Comparison of ENCODE assay signal across 20 cellular contexts in genomic region chr3:141863497-141863896, GRCh38. TPM values are rescaled to one million over a fixed set of nuclear protein-coding genes. Genes with fewer than 3 reads are reported as not detected.
A peak's percentile ranks its signal among the peaks of the same experiment; 100 is the strongest.
DNase-seq lines count a peak whose midpoint lies in the region; ATAC-seq and TF ChIP-seq lines count a peak whose summit lies in the region.
"Had no signal": no experiment of that assay in that cellular context is flagged by ENCODE, and none has a peak within 500 bp of the region (broad histone marks: within the 10 kb centered on the region; RNA-seq: fewer than 3 reads in every experiment).

No MANE protein-coding gene starts in this region.

- no peaks in the 10 kb centered on the region for H3K9me3 ChIP-seq in adipocyte (ENCODE audit: control insufficient read depth, low read length)
- H3K9me3 ChIP-seq in left lung, result no peaks in the 10 kb centered on the region
- no peaks in the 10 kb centered on the region for H3K9me3 ChIP-seq in hepatocyte (ENCODE audit: low read depth)
- no peaks in the 10 kb centered on the region for H3K9me3 ChIP-seq in neuronal stem cell (replicated peaks in 1 of 2; ENCODE audit: control insufficient read depth in 2 of 2, insufficient read depth in 1 of 2, low read depth in 1 of 2, low read length in 2 of 2)
- H3K9me3 ChIP-seq: esophagus squamous epithelium, upper lobe of left lung had no signal

- intact Hi-C loops in left lung (cut with DNase I), result no loop called here

- H3K9me2 ChIP-seq in hepatocyte (replicated peaks; ENCODE audit: insufficient read depth), result no peaks in the 10 kb centered on the region

- no peaks in the 10 kb centered on the region for H4K20me1 ChIP-seq in hepatocyte (ENCODE audit: insufficient read depth, poor library complexity, severe bottlenecking)

- H2AK5ac ChIP-seq in neuronal stem cell (ENCODE audit: low read depth, low read length), result no peak overlapping the region

- no peak overlapping the region for H2BK120ac ChIP-seq in neuronal stem cell (ENCODE audit: low read depth, low read length)

- no peak overlapping the region for H4K8ac ChIP-seq in neuronal stem cell (ENCODE audit: low read depth, low read length)

- 84% methylated on average over 1 of the region's 1 CpG for WGBS in hepatocyte (ENCODE audit: low lambda C conversion rate, missing lambda C conversion rate)
- whole genome bisulfite sequencing in neuronal stem cell (ENCODE audit: extremely low coverage in 2 of 2, insufficient read length in 2 of 2, insufficient replicate concordance in 1 of 2), 2 donors, result no CpG with 5 or more reads among the region's 1 CpG

- H3K14ac ChIP-seq in neuronal stem cell (ENCODE audit: low read length), result no peak overlapping the region

- ATAC-seq in left lung (peak; percentile 49), GM18502 (IDR thresholded peaks at IDR 0.05; ENCODE audit: poor library complexity, unreplicated experiment) (no peak), HG03469 (IDR thresholded peaks at IDR 0.05; ENCODE audit: unreplicated experiment) (no peak)

- H3K4ac ChIP-seq in neuronal stem cell (ENCODE audit: low read length), result no peak overlapping the region

- no peak overlapping the region for H2BK15ac ChIP-seq in neuronal stem cell (ENCODE audit: low read length)

- no peak overlapping the region for H2AFZ ChIP-seq in hepatocyte
- no peak overlapping the region for H2AFZ ChIP-seq in neuronal stem cell (ENCODE audit: low read length)

- H3K79me2 ChIP-seq in hepatocyte, result no peaks in the 10 kb centered on the region

- H4K91ac ChIP-seq in neuronal stem cell (ENCODE audit: low read depth, low read length, poor library complexity), result no peak overlapping the region

- H2BK12ac ChIP-seq in neuronal stem cell (ENCODE audit: low read length), result no peak overlapping the region

- H2BK5ac ChIP-seq in neuronal stem cell (ENCODE audit: low read length), result no peak overlapping the region

- no peak overlapping the region for H3K23ac ChIP-seq in neuronal stem cell (ENCODE audit: low read depth, low read length, poor library complexity)

- H3K4me2 ChIP-seq in hepatocyte (no peak overlapping the region), neuronal stem cell (ENCODE audit: insufficient read depth, low read length, poor library complexity, severe bottlenecking) (no peak overlapping the region)

- H3K27me3 ChIP-seq in adipocyte (replicated peaks; ENCODE audit: control insufficient read depth, insufficient read depth, low read length), result no peaks in the 10 kb centered on the region
- H3K27me3 ChIP-seq in left lung, result no peaks in the 10 kb centered on the region
- no peaks in the 10 kb centered on the region for H3K27me3 ChIP-seq in hepatocyte
- H3K27me3 ChIP-seq in neuronal stem cell (ENCODE audit: control insufficient read depth in 3 of 3, insufficient read depth in 3 of 3, low read depth in 1 of 3, low read length in 3 of 3), result peaks cover 0 to 6% (median 0%) of the 10 kb centered on the region in 3 experiments
- H3K27me3 ChIP-seq: upper lobe of left lung had no signal

- H3K18ac ChIP-seq in neuronal stem cell (ENCODE audit: low read length), result no peak overlapping the region

- no peak for TF ChIP-seq CTCF in left lung (IDR thresholded peaks at IDR 0.05)
- no peak for TF ChIP-seq CTCF in hepatocyte (IDR thresholded peaks at IDR 0.05; ENCODE audit: poor library complexity)

- H3K9ac ChIP-seq in adipocyte (ENCODE audit: low read length), result no peak overlapping the region
- H3K9ac ChIP-seq in neuronal stem cell (ENCODE audit: low read depth, low read length, poor library complexity), result no peak overlapping the region

- H3K4me3 ChIP-seq in adipocyte (ENCODE audit: low read length), result no peak overlapping the region
- H3K4me3 ChIP-seq in left lung, result no peak overlapping the region
- no peak overlapping the region for H3K4me3 ChIP-seq in hepatocyte
- H3K4me3 ChIP-seq in neuronal stem cell (ENCODE audit: low read length in 2 of 2), result no peak overlapping the region
- H3K4me3 ChIP-seq: esophagus squamous epithelium, upper lobe of left lung had no signal

- no peaks in the 10 kb centered on the region for H3K36me3 ChIP-seq in adipocyte (ENCODE audit: control insufficient read depth, insufficient read depth, low read length, severe bottlenecking)
- no peaks in the 10 kb centered on the region for H3K36me3 ChIP-seq in left lung
- H3K36me3 ChIP-seq in hepatocyte (replicated peaks; ENCODE audit: insufficient read depth, low read depth), result no peaks in the 10 kb centered on the region
- no peaks in the 10 kb centered on the region for H3K36me3 ChIP-seq in neuronal stem cell (replicated peaks in 1 of 2; ENCODE audit: control insufficient read depth in 2 of 2, insufficient read depth in 2 of 2, low read length in 2 of 2)
- H3K36me3 ChIP-seq: esophagus squamous epithelium, upper lobe of left lung had no signal

- DNase-seq in GF-D8 (lab: John Stamatoyannopoulos, UW) (peak; percentile 57), NOMO-1 treated with DMSO at 0.1 percent for 48 hours (lab: John Stamatoyannopoulos, UW; ENCODE audit: unreplicated experiment) (peak; percentile 98), adipocyte (ENCODE audit: low read depth) (peak; percentile 47), left lung (no peak), hepatocyte (ENCODE audit: low spot score) (no peak), neuronal stem cell (ENCODE audit: low spot score) (no peak)
- DNase-seq: activated CD4-positive, alpha-beta T cell treated with anti-CD3 and anti-CD28 coated beads, Interleukin-2, amount 50 U/mL, for 48 hours; activated effector memory CD4-positive, alpha-beta T cell treated with anti-CD3 and anti-CD28 coated beads, Interleukin-2, amount 50 U/mL, for 16 hours; DMS53; esophagus squamous epithelium; HFFc6; mammary epithelial cell; MM.1S; NCI-H1930; NCI-H345; occipital lobe; retina; upper lobe of left lung had no signal

- H3K4me1 ChIP-seq in adipocyte (ENCODE audit: control insufficient read depth, insufficient read depth, low read length) (peaks cover 14% of the 10 kb centered on the region), left lung (peaks cover 6 to 18% of the 10 kb centered on the region in 2 donors), hepatocyte (ENCODE audit: insufficient read depth) (no peaks in the 10 kb centered on the region), neuronal stem cell (ENCODE audit: control insufficient read depth in 2 of 2, insufficient read depth in 1 of 2, low read depth in 1 of 2, low read length in 2 of 2) (peaks cover 0 to 2% of the 10 kb centered on the region in 2 donors)

- H3K27ac ChIP-seq in left lung (peak overlapping the region in 1 of 2 donors; percentile 64), hepatocyte (no peak overlapping the region), neuronal stem cell (replicated peaks; ENCODE audit: low read length) (no peak overlapping the region)

- no peaks in the 10 kb centered on the region for H3K79me1 ChIP-seq in neuronal stem cell (ENCODE audit: low read depth, low read length)

RNA-seq across cellular contexts. Expression of gene ATP1B3, which starts 12.9 kb away (rescaled TPM):
- total RNA-seq in left lung (100 to 1,000 TPM; 166 to 262 TPM), hepatocyte (123 and 350 TPM in 2 replicates)
- polyA plus RNA-seq in hepatocyte, result 277 and 316 TPM in 2 replicates
- polyA plus RNA-seq in neuronal stem cell (2013, experiment 1 of 2), result 97.8 TPM
- 101 TPM for polyA plus RNA-seq in neuronal stem cell (2013, experiment 2 of 2)

Comparison
In these comparisons a context has a peak if more than half of its experiments do, and no peak if none do; other contexts are left out.
1. DNase-seq: peak in GF-D8 (single experiment), NOMO-1 treated with DMSO at 0.1 percent for 48 hours (single experiment) and adipocyte (single experiment); none in left lung (0 of 2), hepatocyte (single experiment) and neuronal stem cell (single experiment).